In genomic region chr16:80527297-80527696, GRCh38 we compare ENCODE assay signal across 8 cellular contexts. TPM values are rescaled to one million over a fixed set of nuclear protein-coding genes. Genes with fewer than 3 reads are reported as not detected.
DNase-seq lines count a peak whose midpoint lies in the region; ATAC-seq and TF ChIP-seq lines count a peak whose summit lies in the region.

No MANE protein-coding gene starts in this region.

- peak in 1 of 2 donors; percentile 37 for TF ChIP-seq CTCF in fibroblast of lung (conservative IDR thresholded peaks at IDR 0.05 in 1 of 2, IDR thresholded peaks at IDR 0.05 in 1 of 2; ENCODE audit: low read depth in 1 of 2, low read length in 2 of 2)

- no peak overlapping the region for H3K27ac Mint-ChIP-seq in activated CD4-positive, alpha-beta T cell treated with anti-CD3 and anti-CD28 coated beads for 36 hours

- H3K27me3 Mint-ChIP-seq in activated CD4-positive, alpha-beta T cell treated with anti-CD3 and anti-CD28 coated beads for 36 hours = no peaks in the 10 kb centered on the region

- H3K4me3 ChIP-seq in fibroblast of lung (replicated peaks in 1 of 4; ENCODE audit: control extremely low read depth in 1 of 4, insufficient read depth in 1 of 4, low read depth in 3 of 4, low read length in 4 of 4) = no peak overlapping the region

- TF ChIP-seq RAD21 in Ishikawa (IDR thresholded peaks at IDR 0.05; ENCODE audit: low read depth) = peak; percentile 70

- no peak overlapping the region for H3K27ac ChIP-seq in fibroblast of lung (ENCODE audit: insufficient read depth, low read length)

- intact Hi-C loops in activated CD4-positive, alpha-beta T cell treated with anti-CD3 and anti-CD28 coated beads for 36 hours (cut with DNase I, micrococcal nuclease) = loop anchor here (1.0 to 5.0 kb wide), 4 partner anchors 130 to 420 kb away; no protein-coding TSS in a partner anchor

- H3K27me3 ChIP-seq in fibroblast of lung (ENCODE audit: control insufficient read depth, insufficient read depth, low read length) = no peaks in the 10 kb centered on the region

- no peaks in the 10 kb centered on the region for H3K4me1 Mint-ChIP-seq in activated CD4-positive, alpha-beta T cell treated with anti-CD3 and anti-CD28 coated beads for 36 hours

- no peak overlapping the region for H2AFZ ChIP-seq in fibroblast of lung (ENCODE audit: low read length)

- no peaks in the 10 kb centered on the region for H3K79me2 ChIP-seq in fibroblast of lung (ENCODE audit: control insufficient read depth, insufficient read depth, low read length)

- TF ChIP-seq EP300 in Ishikawa (IDR thresholded peaks at IDR 0.05; ENCODE audit: borderline replicate concordance) = no peak

- ATAC-seq in activated CD4-positive, alpha-beta T cell treated with anti-CD3 and anti-CD28 coated beads for 36 hours = peak; percentile 80
- no peak for ATAC-seq in HG02588 (IDR thresholded peaks at IDR 0.05; ENCODE audit: unreplicated experiment)

- H3K9ac ChIP-seq in fibroblast of lung (ENCODE audit: insufficient read depth, low read length) = no peak overlapping the region

- no peaks in the 10 kb centered on the region for H3K4me1 ChIP-seq in fibroblast of lung (ENCODE audit: control insufficient read depth, extremely low read depth, insufficient read depth, low read length)

- H3K36me3 Mint-ChIP-seq in activated CD4-positive, alpha-beta T cell treated with anti-CD3 and anti-CD28 coated beads for 36 hours (ENCODE audit: low read depth) = no peaks in the 10 kb centered on the region

- no peaks in the 10 kb centered on the region for H3K9me3 Mint-ChIP-seq in activated CD4-positive, alpha-beta T cell treated with anti-CD3 and anti-CD28 coated beads for 36 hours (ENCODE audit: low read depth)

- H3K36me3 ChIP-seq in fibroblast of lung (ENCODE audit: control insufficient read depth, insufficient read depth, low read length) = no peaks in the 10 kb centered on the region

- H4K20me1 ChIP-seq in fibroblast of lung (ENCODE audit: control insufficient read depth, extremely low read depth, insufficient read depth, low read length) = no peaks in the 10 kb centered on the region

- no peak overlapping the region for H3K4me2 ChIP-seq in fibroblast of lung (ENCODE audit: extremely low read depth, insufficient read depth, low read length)

- H3K9me3 ChIP-seq in fibroblast of lung (ENCODE audit: control insufficient read depth, insufficient read depth, low read depth, low read length) = no peaks in the 10 kb centered on the region

- no peak overlapping the region for H3K4me3 Mint-ChIP-seq in activated CD4-positive, alpha-beta T cell treated with anti-CD3 and anti-CD28 coated beads for 36 hours

- peak; percentile 18 to 25 for DNase-seq in activated CD4-positive, alpha-beta T cell treated with anti-CD3 and anti-CD28 coated beads for 24 hours (ENCODE audit: low read depth in 2 of 2)
- no peak for DNase-seq in activated CD4-positive, alpha-beta T cell treated with anti-CD3 and anti-CD28 coated beads for 1 hour
- DNase-seq in activated CD4-positive, alpha-beta T cell treated with anti-CD3 and anti-CD28 coated beads for 36 hours = peak; percentile 79
- DNase-seq in fibroblast of lung (ENCODE audit: low read depth in 2 of 2) (peak; percentile 6 to 17), inferior parietal cortex (ENCODE audit: extremely low spot score) (no peak)
- DNase-seq in stimulated activated CD4-positive, alpha-beta T cell treated with anti-CD3 and anti-CD28 coated beads, Interleukin-4, amount 100 ng/mL, for 4 hours = peak; percentile 19

- POLR2A ChIA-PET in activated CD4-positive, alpha-beta T cell treated with anti-CD3 and anti-CD28 coated beads for 36 hours (lab: Charles Lee) = interaction anchor here (0.7 kb wide), 1 partner anchor 273 kb away, joined by 3 read pairs; no protein-coding TSS in a partner anchor

- CTCF ChIA-PET in activated CD4-positive, alpha-beta T cell treated with anti-CD3 and anti-CD28 coated beads for 36 hours (lab: Charles Lee) = interaction anchor here (0.7 to 8.0 kb wide), 59 partner anchors 9 to 1710 kb away, joined by 3 to 133 read pairs (median 5); no protein-coding TSS in a partner anchor

TF ChIP-seq in Ishikawa, 13 proteins besides CTCF, POLR2A, EP300 and RAD21:
- TF ChIP-seq YY1 (IDR thresholded peaks at IDR 0.05; ENCODE audit: low read depth) = no peak
- TF ChIP-seq TEAD4 (IDR thresholded peaks at IDR 0.05) = no peak
- TF ChIP-seq NFIC (IDR thresholded peaks at IDR 0.05) = no peak
- TF ChIP-seq CEBPB (IDR thresholded peaks at IDR 0.05) = no peak
- TF ChIP-seq CREB1 (IDR thresholded peaks at IDR 0.05; ENCODE audit: low read depth) = no peak
- TF ChIP-seq EGR1 (IDR thresholded peaks at IDR 0.05) = no peak
- TF ChIP-seq REST (IDR thresholded peaks at IDR 0.05; ENCODE audit: low read depth) = no peak
- no peak for TF ChIP-seq TAF1 (IDR thresholded peaks at IDR 0.05; ENCODE audit: low read depth)
- TF ChIP-seq USF1 (IDR thresholded peaks at IDR 0.05) = no peak
TF ChIP-seq in Ishikawa: peak in this region for 0.

RNA-seq across cellular contexts. Expression of gene DYNLRB2, which starts 13.5 kb away (rescaled TPM):
- not detected for total RNA-seq in activated CD4-positive, alpha-beta T cell treated with anti-CD3 and anti-CD28 coated beads for 36 hours
- total RNA-seq in fibroblast of lung = 0.26 and 0.33 TPM in 2 replicates
- polyA plus RNA-seq in fibroblast of lung = not detected in 2 replicates
- 0.30 and 0.56 TPM in 2 replicates for polyA plus RNA-seq in fibroblast of lung (2012)
- polyA minus RNA-seq in fibroblast of lung (ENCODE audit: low replicate concordance) = not detected in 2 replicates

Comparison
In these comparisons a context has a peak if more than half of its experiments do, and no peak if none do; other contexts are left out.
1. DNase-seq: peak in activated CD4-positive, alpha-beta T cell treated with anti-CD3 and anti-CD28 coated beads for 24 hours (2 of 2), activated CD4-positive, alpha-beta T cell treated with anti-CD3 and anti-CD28 coated beads for 36 hours (single experiment), fibroblast of lung (2 of 2) and stimulated activated CD4-positive, alpha-beta T cell treated with anti-CD3 and anti-CD28 coated beads, Interleukin-4, amount 100 ng/mL, for 4 hours (2 of 2); none in activated CD4-positive, alpha-beta T cell treated with anti-CD3 and anti-CD28 coated beads for 1 hour (single experiment) and inferior parietal cortex (single experiment).